Comparison of ENCODE assay signal across 16 cellular contexts in genomic region chr6:45494734-45495133, GRCh38.
DNase-seq lines count a peak whose midpoint lies in the region; ATAC-seq and TF ChIP-seq lines count a peak whose summit lies in the region.
"Had no signal": no experiment of that assay in that cellular context is flagged by ENCODE, and none has a peak within 500 bp of the region (broad histone marks: within the 10 kb centered on the region; RNA-seq: fewer than 3 reads in every experiment).

No MANE protein-coding gene starts in this region.

- H3K4me3 Mint-ChIP-seq in T-helper 17 cell, result peak overlapping the region; percentile 42
- H3K4me3 Mint-ChIP-seq in effector memory CD8-positive, alpha-beta T cell, result peak overlapping the region; percentile 23 to 57
- H3K4me3 Mint-ChIP-seq: nephron had no signal

- peak overlapping the region; percentile 96 for H3K27ac Mint-ChIP-seq in T-helper 17 cell
- H3K27ac Mint-ChIP-seq in effector memory CD8-positive, alpha-beta T cell, result peak overlapping the region; percentile 64 to 88
- H3K27ac Mint-ChIP-seq: nephron had no signal

- peaks cover 8% of the 10 kb centered on the region for H3K36me3 Mint-ChIP-seq in T-helper 17 cell (ENCODE audit: low read depth)
- H3K36me3 Mint-ChIP-seq in effector memory CD8-positive, alpha-beta T cell (ENCODE audit: insufficient read depth), result peaks cover 20% of the 10 kb centered on the region

- intact Hi-C loops in spleen (cut with DNase I; ENCODE audit: low total_unique reads), result no loop called here

- no peaks in the 10 kb centered on the region for H3K36me3 ChIP-seq in spleen
- H3K36me3 ChIP-seq: cardiac muscle cell, thoracic aorta had no signal

- no peaks in the 10 kb centered on the region for H3K27me3 ChIP-seq in spleen (replicated peaks in 1 of 7)
- H3K27me3 ChIP-seq: cardiac muscle cell had no signal

- TF ChIP-seq POLR2A in spleen (IDR thresholded peaks at IDR 0.05), result no peak

- H3K27me3 Mint-ChIP-seq in T-helper 17 cell, result no peaks in the 10 kb centered on the region
- H3K27me3 Mint-ChIP-seq in effector memory CD8-positive, alpha-beta T cell, result no peaks in the 10 kb centered on the region

- H3K4me3 ChIP-seq in spleen, result no peak overlapping the region
- H3K4me3 ChIP-seq: cardiac muscle cell, thoracic aorta had no signal

- peak; percentile 73 for ATAC-seq in T-helper 17 cell
- ATAC-seq in effector memory CD8-positive, alpha-beta T cell (replicated peaks), result peak; percentile 74
- ATAC-seq: left ventricle myocardium superior had no signal

- H3K4me1 Mint-ChIP-seq in T-helper 17 cell, result peaks cover 50% of the 10 kb centered on the region
- peaks cover 28 to 50% of the 10 kb centered on the region in 2 donors for H3K4me1 Mint-ChIP-seq in effector memory CD8-positive, alpha-beta T cell (ENCODE audit: low read depth in 2 of 2)

- H3K9me3 Mint-ChIP-seq in effector memory CD8-positive, alpha-beta T cell, result no peaks in the 10 kb centered on the region
- H3K9me3 Mint-ChIP-seq: nephron had no signal

- 39 to 78% (median 46%) methylated on average over 3 of the region's 3 CpGs for WGBS in spleen, 5 donors

- DNase-seq in SKM-1 (lab: John Stamatoyannopoulos, UW; ENCODE audit: unreplicated experiment) (peak; percentile 5), SKM-1 treated with dmso at 0.1 percent for 144 hours (lab: John Stamatoyannopoulos, UW; ENCODE audit: unreplicated experiment) (no peak), GF-D8 (lab: John Stamatoyannopoulos, UW) (peak; percentile 91), T-helper 17 cell (no peak), spleen (no peak), DMS153 treated with DMSO at 0.1 percent for 48 hours (lab: John Stamatoyannopoulos, UW; ENCODE audit: unreplicated experiment) (no peak), NCI-H2227 (lab: John Stamatoyannopoulos, UW; ENCODE audit: unreplicated experiment) (no peak)
- DNase-seq in effector memory CD8-positive, alpha-beta T cell, result peak in 1 of 3 experiments; percentile 7
- DNase-seq: 8988T, COR-L47, left ventricle myocardium superior, retina, SW 1271 had no signal

- no peak for TF ChIP-seq CTCF in spleen (IDR thresholded peaks at IDR 0.05 in 8 of 11, conservative IDR thresholded peaks at IDR 0.05 in 3 of 11)

- H3K27ac ChIP-seq in spleen, result peak overlapping the region in 3 of 8 donors; percentile 64 to 75 (median 64)
- H3K27ac ChIP-seq: cardiac muscle cell, thoracic aorta had no signal

- no peaks in the 10 kb centered on the region for H3K9me3 ChIP-seq in T-helper 17 cell (ENCODE audit: control insufficient read depth, low read length, poor library complexity, severe bottlenecking)
- no peaks in the 10 kb centered on the region for H3K9me3 ChIP-seq in spleen
- H3K9me3 ChIP-seq: thoracic aorta had no signal

- peaks cover 0 to 37% (median 20%) of the 10 kb centered on the region in 6 donors for H3K4me1 ChIP-seq in spleen

Comparison
In these comparisons a context has a peak if more than half of its experiments do, and no peak if none do; other contexts are left out.
1. DNase-seq: peak in SKM-1 (single experiment) and GF-D8 (single experiment); none in SKM-1 treated with dmso at 0.1 percent for 144 hours (single experiment), T-helper 17 cell (0 of 3), spleen (single experiment), DMS153 treated with DMSO at 0.1 percent for 48 hours (single experiment) and NCI-H2227 (single experiment).